In the genomic region with DNA sequence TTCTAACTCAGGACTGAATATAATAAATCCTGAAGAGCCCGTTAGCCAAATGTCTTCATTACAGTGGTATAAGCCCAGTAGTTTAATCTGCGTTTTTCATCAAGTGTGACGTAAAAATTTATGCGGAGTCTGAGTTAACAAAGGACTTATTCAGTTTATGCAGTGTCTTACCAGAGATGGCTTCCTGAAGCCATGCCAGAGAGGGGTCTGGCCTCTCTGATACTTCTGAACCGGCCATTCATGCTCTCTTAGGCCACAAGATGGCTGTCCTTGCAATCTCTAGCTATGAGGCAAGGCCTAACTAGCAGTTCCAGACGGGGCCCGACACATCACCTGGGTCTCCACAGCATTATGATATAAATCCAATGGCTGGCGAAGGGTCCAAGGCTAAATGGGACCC, we compare ENCODE assay signal across 21 cellular contexts.
DNase-seq lines count a peak whose midpoint lies in the region; ATAC-seq, FAIRE-seq and TF ChIP-seq lines count a peak whose summit lies in the region.
"Had no signal": no experiment of that assay in that cellular context is flagged by ENCODE, and none has a peak within 500 bp of the region (broad histone marks: within the 10 kb centered on the region; RNA-seq: fewer than 3 reads in every experiment).

No MANE protein-coding gene starts in this region.

- no peak overlapping the region for H3K9ac ChIP-seq in mesendoderm (ENCODE audit: low read length)

- TF ChIP-seq CTCF in AG10803 (conservative IDR thresholded peaks at IDR 0.05; ENCODE audit: low read length): no peak
- peak; percentile 46; the same call in 1 of the 2 replicates for TF ChIP-seq CTCF in WERI-Rb-1 (IDR thresholded peaks at IDR 0.05; ENCODE audit: low read depth, low read length)
- no peak for TF ChIP-seq CTCF in omental fat pad (IDR thresholded peaks at IDR 0.05)
- TF ChIP-seq CTCF in CD8-positive, alpha-beta T cell (IDR thresholded peaks at IDR 0.05): no peak

- intact Hi-C loops in CD8-positive, alpha-beta T cell (cut with DNase I, micrococcal nuclease): no loop called here

- no peak overlapping the region for H3K27ac Mint-ChIP-seq in CD8-positive, alpha-beta T cell
- H3K27ac Mint-ChIP-seq: activated CD4-positive, alpha-beta T cell treated with anti-CD3 and anti-CD28 coated beads for 36 hours; CD4-positive, alpha-beta T cell; dendritic cell treated with granulocyte-macrophage colony-stimulating factor and Interleukin-4, amounts not matched to agents 40 ng/mL and 50 ng/mL, for 4 days had no signal

- peaks cover 6% of the 10 kb centered on the region for H3K27me3 Mint-ChIP-seq in CD8-positive, alpha-beta T cell (ENCODE audit: low read depth)
- H3K27me3 Mint-ChIP-seq: activated CD4-positive, alpha-beta T cell treated with anti-CD3 and anti-CD28 coated beads for 36 hours; dendritic cell treated with granulocyte-macrophage colony-stimulating factor and Interleukin-4, amounts not matched to agents 40 ng/mL and 50 ng/mL, for 4 days had no signal

- POLR2A ChIA-PET in CD8-positive, alpha-beta T cell (lab: Charles Lee): interaction anchor here (1.2 kb wide), 1 partner anchor 13 kb away, joined by 3 read pairs; no protein-coding TSS in a partner anchor

- H3K27me3 ChIP-seq in WERI-Rb-1 (ENCODE audit: insufficient read depth, low read depth, severe bottlenecking) (no peaks in the 10 kb centered on the region), mesendoderm (ENCODE audit: insufficient read depth, low read length, poor library complexity) (no peaks in the 10 kb centered on the region)
- no peaks in the 10 kb centered on the region for H3K27me3 ChIP-seq in CD8-positive, alpha-beta T cell (ENCODE audit: insufficient read depth, low read length)
- H3K27me3 ChIP-seq: MG63, Peyer's patch, uterus had no signal

- CTCF ChIA-PET in CD8-positive, alpha-beta T cell (lab: Charles Lee): no interaction called here

- no peak overlapping the region for H4K8ac ChIP-seq in mesendoderm (ENCODE audit: low read depth, low read length)

- FAIRE-seq in HTR-8/SVneo (lab: Jason Lieb, UNC): no peak
- FAIRE-seq: bronchial epithelial cell had no signal

- H2BK120ac ChIP-seq in mesendoderm (ENCODE audit: low read depth, low read length): no peak overlapping the region

- H3K4me1 ChIP-seq in mesendoderm (ENCODE audit: control insufficient read depth, low read depth, low read length): no peaks in the 10 kb centered on the region
- no peaks in the 10 kb centered on the region for H3K4me1 ChIP-seq in CD8-positive, alpha-beta T cell (ENCODE audit: insufficient read depth, low read length)
- H3K4me1 ChIP-seq: Peyer's patch, uterus had no signal

- no peak overlapping the region for H3K18ac ChIP-seq in mesendoderm (ENCODE audit: low read length)

- no peak overlapping the region for H2BK5ac ChIP-seq in mesendoderm (ENCODE audit: low read length)

- no peaks in the 10 kb centered on the region for H3K36me3 Mint-ChIP-seq in CD8-positive, alpha-beta T cell

- no peak overlapping the region for H3K4me2 ChIP-seq in mesendoderm (ENCODE audit: low read length)

- no peaks in the 10 kb centered on the region for H3K79me2 ChIP-seq in mesendoderm (ENCODE audit: control insufficient read depth, insufficient read depth, low read length)

- H2BK15ac ChIP-seq in mesendoderm (replicated peaks; ENCODE audit: low read depth): no peak overlapping the region

- DNase-seq in AG10803 (ENCODE audit: low read depth) (peak; percentile 26), HT-29 (ENCODE audit: low spot score) (peak; percentile 37), WERI-Rb-1 (peak; percentile 70), mesendoderm (peak; percentile 7), omental fat pad (ENCODE audit: low spot score) (no peak), cerebellar nuclear complex (lab: John Stamatoyannopoulos, UW) (no peak), HTR-8/SVneo (ENCODE audit: insufficient read length, low spot score) (no peak)
- DNase-seq in CD8-positive, alpha-beta T cell: no peak
- DNase-seq: activated CD4-positive, alpha-beta T cell treated with anti-CD3 and anti-CD28 coated beads for 36 hours; CD4-positive, alpha-beta T cell; erythroblast; left colon; NCI-H1436; NCI-H524 treated with DMSO at 0.1 percent for 48 hours; Peyer's patch; retina; stimulated activated CD8-positive, alpha-beta memory T cell treated with anti-CD3 and anti-CD28 coated beads, Interleukin-4, amount 100 ng/mL, for 48 hours; uterus had no signal

- no peaks in the 10 kb centered on the region for H3K4me1 Mint-ChIP-seq in CD8-positive, alpha-beta T cell (ENCODE audit: low read depth)
- H3K4me1 Mint-ChIP-seq: activated CD4-positive, alpha-beta T cell treated with anti-CD3 and anti-CD28 coated beads for 36 hours had no signal

- no CpG with 5 or more reads among the region's 8 CpGs for WGBS in mesendoderm (ENCODE audit: extremely low coverage, insufficient coverage, low lambda C conversion rate)

- no peak overlapping the region for H3K27ac ChIP-seq in WERI-Rb-1
- H3K27ac ChIP-seq in mesendoderm (ENCODE audit: low read depth, low read length): no peak overlapping the region
- H3K27ac ChIP-seq in CD8-positive, alpha-beta T cell (ENCODE audit: low read depth, low read length): no peak overlapping the region
- H3K27ac ChIP-seq: uterus had no signal

- H3K36me3 ChIP-seq in WERI-Rb-1 (no peaks in the 10 kb centered on the region), mesendoderm (ENCODE audit: control insufficient read depth, insufficient read depth, low read length) (no peaks in the 10 kb centered on the region)
- no peaks in the 10 kb centered on the region for H3K36me3 ChIP-seq in CD8-positive, alpha-beta T cell (ENCODE audit: insufficient read depth, low read length)
- H3K36me3 ChIP-seq: MG63, Peyer's patch, uterus had no signal

- no peaks in the 10 kb centered on the region for H3K9me3 ChIP-seq in WERI-Rb-1 (ENCODE audit: severe bottlenecking)
- no peaks in the 10 kb centered on the region for H3K9me3 ChIP-seq in CD8-positive, alpha-beta T cell (ENCODE audit: low read length)
- H3K9me3 ChIP-seq: MG63, Peyer's patch, uterus had no signal

- no peak overlapping the region for H3K56ac ChIP-seq in mesendoderm (ENCODE audit: low read length)

- no peak overlapping the region for H4K5ac ChIP-seq in mesendoderm (ENCODE audit: low read length)

- no peak for ATAC-seq in omental fat pad (ENCODE audit: low FRiP score)
- ATAC-seq in CD8-positive, alpha-beta T cell: no peak
- ATAC-seq: activated CD4-positive, alpha-beta T cell treated with anti-CD3 and anti-CD28 coated beads for 36 hours; left colon had no signal

- no peak overlapping the region for H3K4me3 Mint-ChIP-seq in CD8-positive, alpha-beta T cell
- H3K4me3 Mint-ChIP-seq: activated CD4-positive, alpha-beta T cell treated with anti-CD3 and anti-CD28 coated beads for 36 hours; CD4-positive, alpha-beta T cell; dendritic cell treated with granulocyte-macrophage colony-stimulating factor and Interleukin-4, amounts not matched to agents 40 ng/mL and 50 ng/mL, for 4 days had no signal

- no peak overlapping the region for H3K4ac ChIP-seq in mesendoderm (ENCODE audit: low read depth, low read length)

- H3K23ac ChIP-seq in mesendoderm (ENCODE audit: low read length): no peak overlapping the region

- no peak overlapping the region for H3K4me3 ChIP-seq in AG10803 (ENCODE audit: low read length)
- no peak overlapping the region for H3K4me3 ChIP-seq in WERI-Rb-1 (ENCODE audit: low read depth, low read length)
- no peak overlapping the region for H3K4me3 ChIP-seq in mesendoderm (ENCODE audit: low read length)
- no peak overlapping the region for H3K4me3 ChIP-seq in CD8-positive, alpha-beta T cell (ENCODE audit: low read depth, low read length)
- H3K4me3 ChIP-seq: MG63, Peyer's patch, uterus had no signal

- H3K79me1 ChIP-seq in mesendoderm (ENCODE audit: low read length): no peaks in the 10 kb centered on the region

- H2AK5ac ChIP-seq in mesendoderm (ENCODE audit: low read length): no peak overlapping the region

- no peaks in the 10 kb centered on the region for H3K9me3 Mint-ChIP-seq in CD8-positive, alpha-beta T cell
- H3K9me3 Mint-ChIP-seq: CD4-positive, alpha-beta T cell; dendritic cell treated with granulocyte-macrophage colony-stimulating factor and Interleukin-4, amounts not matched to agents 40 ng/mL and 50 ng/mL, for 4 days had no signal

Comparison
In these comparisons a context has a peak if more than half of its experiments do, and no peak if none do; other contexts are left out.
1. DNase-seq: peak in AG10803 (single experiment), HT-29 (single experiment), WERI-Rb-1 (single experiment) and mesendoderm (single experiment); none in omental fat pad (single experiment), CD8-positive, alpha-beta T cell (0 of 7), cerebellar nuclear complex (0 of 2) and HTR-8/SVneo (single experiment).